ENCODE assay signal across 11 cellular contexts in the genomic region with DNA sequence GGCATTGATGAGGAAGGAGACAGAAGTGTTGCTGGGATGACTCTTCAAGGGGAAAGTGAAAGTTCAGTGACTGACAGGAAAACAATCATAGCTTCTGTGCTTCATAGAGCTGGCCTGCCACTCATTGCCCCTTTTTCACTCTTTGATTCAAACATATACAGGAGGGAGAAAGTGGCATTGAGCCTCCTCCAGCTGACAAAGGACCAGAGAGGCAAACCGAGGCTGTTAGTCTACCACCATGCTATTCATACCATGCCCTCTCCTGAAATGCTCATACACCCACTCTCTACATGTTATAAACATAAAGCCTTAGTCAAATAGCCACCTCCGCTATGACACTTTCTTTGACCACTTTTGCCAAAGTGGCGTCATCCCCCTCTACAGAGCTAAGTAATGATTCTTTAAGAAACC.
DNase-seq lines count a peak whose midpoint lies in the region; ATAC-seq and TF ChIP-seq lines count a peak whose summit lies in the region.
"Had no signal": no experiment of that assay in that cellular context is flagged by ENCODE, and none has a peak within 500 bp of the region (broad histone marks: within the 10 kb centered on the region; RNA-seq: fewer than 3 reads in every experiment).

No MANE protein-coding gene starts in this region.

- TF ChIP-seq CTCF in GM10248 (IDR thresholded peaks at IDR 0.05; ENCODE audit: control extremely low read depth, extremely low read depth, low read depth, missing control alignments): no peak

- ATAC-seq in GM19328 (IDR thresholded peaks at IDR 0.05; ENCODE audit: unreplicated experiment) (peak; percentile 78), HG02763 (IDR thresholded peaks at IDR 0.05; ENCODE audit: unreplicated experiment) (peak; percentile 77), HG03520 (IDR thresholded peaks at IDR 0.05; ENCODE audit: unreplicated experiment) (peak; percentile 87)
- ATAC-seq: left lung had no signal

- POLR2A ChIA-PET in GM10248 (lab: Yijun Ruan, JAX): no interaction called here

- intact Hi-C loops in posterior cingulate gyrus (cut with DNase I): no loop called here

- DNase-seq in GM10248 (ENCODE audit: extremely low spot score) (peak; percentile 35), NCI-H2196 treated with DMSO at 0.1 percent for 48 hours (lab: John Stamatoyannopoulos, UW; ENCODE audit: unreplicated experiment) (no peak), SKM-1 (lab: John Stamatoyannopoulos, UW; ENCODE audit: unreplicated experiment) (no peak), NCI-H345 treated with DMSO at 0.1 percent for 48 hours (lab: John Stamatoyannopoulos, UW; ENCODE audit: unreplicated experiment) (no peak), posterior cingulate gyrus (no peak)
- DNase-seq: IMR-90, left lung, NCI-H446 treated with DMSO at 0.1 percent for 48 hours had no signal

- CTCF ChIA-PET in GM10248 (lab: Yijun Ruan, JAX): interaction anchor here (1.3 to 2.6 kb wide), 2 partner anchors 9 to 39 kb away, joined by 4 to 12 read pairs; no protein-coding TSS in a partner anchor
